Comparison of ENCODE assay signal across 8 cellular contexts in genomic region chr1:89633745-89634625, GRCh38. TPM values are rescaled to one million over a fixed set of nuclear protein-coding genes. Genes with fewer than 3 reads are reported as not detected.
DNase-seq lines count a peak whose midpoint lies in the region; ATAC-seq and TF ChIP-seq lines count a peak whose summit lies in the region.

No MANE protein-coding gene starts in this region.

- no peaks in the 10 kb centered on the region for H3K4me1 ChIP-seq in rectal smooth muscle tissue (ENCODE audit: control insufficient read depth, insufficient read depth, low read length)

- H3K4me3 ChIP-seq in NB4 (ENCODE audit: low read depth, low read length) (peak overlapping the region; percentile 81), rectal smooth muscle tissue (ENCODE audit: low read length) (peak overlapping the region; percentile 85)

- TF ChIP-seq POLR2A in NB4 (IDR thresholded peaks at IDR 0.05; ENCODE audit: extremely low read depth, insufficient read length), result no peak

- peak overlapping the region; percentile 32 for H3K9ac ChIP-seq in rectal smooth muscle tissue (ENCODE audit: low read length)

- H3K27ac ChIP-seq in rectal smooth muscle tissue (ENCODE audit: low read depth, low read length), result no peak overlapping the region

- ATAC-seq in GM18498 (IDR thresholded peaks at IDR 0.05; ENCODE audit: unreplicated experiment) (peak; percentile 1), left cardiac atrium (peak in 1 of 2 donors; percentile 25), GM21825 (IDR thresholded peaks at IDR 0.05; ENCODE audit: unreplicated experiment) (no peak)

- intact Hi-C loops in left cardiac atrium (cut with DNase I), result loop anchor here (2.0 to 10.0 kb wide), 4 partner anchors 61 to 129 kb away; no protein-coding TSS in a partner anchor

- H3K36me3 ChIP-seq in rectal smooth muscle tissue (ENCODE audit: control insufficient read depth, insufficient read depth, low read length), result no peaks in the 10 kb centered on the region

- peaks cover 5% of the 10 kb centered on the region for H3K27me3 ChIP-seq in rectal smooth muscle tissue (ENCODE audit: control insufficient read depth, insufficient read depth, low read length)

- peak; percentile 8 for DNase-seq in A172 (ENCODE audit: low spot score)
- DNase-seq in NB4 (ENCODE audit: low read depth), result peak; percentile 59
- DNase-seq in activated naive CD4-positive, alpha-beta T cell treated with anti-CD3 and anti-CD28 coated beads, Interleukin-2, amount 50 U/mL, for 16 hours, result peak; percentile 42
- peak; percentile 20 for DNase-seq in left cardiac atrium
- no peak for DNase-seq in UCSD-AML1 (lab: John Stamatoyannopoulos, UW; ENCODE audit: unreplicated experiment)

- no peak for TF ChIP-seq CTCF in NB4 (IDR thresholded peaks at IDR 0.05; ENCODE audit: low read depth, low read length)

RNA-seq across cellular contexts. Expression of gene LRRC8C, which starts 1.1 kb away (rescaled TPM):
- total RNA-seq in A172 (2014; rRNA removed; shearing (Covaris generic)), result 2.0 and 3.0 TPM in 2 replicates
- total RNA-seq in left cardiac atrium, result 10 to 100 TPM in 1 of 2 donors, 1 to 10 TPM in 1; 8.4 to 14.4 TPM
